8 cellular contexts compared by ENCODE assay signal in genomic region chr6:36442671-36443497, GRCh38. TPM values are rescaled to one million over a fixed set of nuclear protein-coding genes. Genes with fewer than 3 reads are reported as not detected.
A peak's percentile ranks its signal among the peaks of the same experiment; 100 is the strongest.
DNase-seq lines count a peak whose midpoint lies in the region; ATAC-seq, FAIRE-seq and TF ChIP-seq lines count a peak whose summit lies in the region.

Gene KCTD20 (plus strand): TSS chr6:36443000. CDS start chr6:36470098, 27,098 bp downstream.
Gene PXT1 (minus strand): TSS chr6:36442854. CDS start chr6:36426082, 16,772 bp downstream.

- peak; percentile 82 for ATAC-seq in GM18907 (IDR thresholded peaks at IDR 0.05; ENCODE audit: unreplicated experiment)
- ATAC-seq in HG03108 (IDR thresholded peaks at IDR 0.05; ENCODE audit: unreplicated experiment): peak; percentile 72
- peak; percentile 84 for ATAC-seq in activated B cell treated with CpG ODN at 0.5 μM for 24 hours (ENCODE audit: low read depth)

- H3K27me3 ChIP-seq in AG04450 (ENCODE audit: control insufficient read depth, insufficient read depth, low read length) (no peaks in the 10 kb centered on the region), bronchial epithelial cell (ENCODE audit: control insufficient read depth, insufficient read depth, low read length) (no peaks in the 10 kb centered on the region), spleen (replicated peaks in 1 of 7) (no peaks in the 10 kb centered on the region)

- intact Hi-C loops in activated B cell treated with CpG ODN at 0.5 μM for 24 hours (cut with micrococcal nuclease): loop anchor here (1.0 to 5.0 kb wide), 5 partner anchors 20 to 564 kb away; partner anchors contain the start of genes CDKN1A, FGD2 and STK38
- intact Hi-C loops in spleen (cut with DNase I; ENCODE audit: low total_unique reads): no loop called here

- H3K27ac Mint-ChIP-seq in activated B cell treated with CpG ODN at 0.5 μM for 24 hours: peak within 1 kb of the TSS; percentile 96

- no peak for FAIRE-seq in bronchial epithelial cell (lab: Jason Lieb, UNC)

- CTCF ChIA-PET in AG04450 (lab: Charles Lee): no interaction called here
- CTCF ChIA-PET in activated B cell treated with CpG ODN at 0.5 μM for 24 hours (lab: Charles Lee): interaction anchor here (0.8 kb wide), 2 partner anchors 13 to 20 kb away, joined by 3 read pairs; no protein-coding TSS in a partner anchor

- no peaks in the 10 kb centered on the region for H3K36me3 ChIP-seq in bronchial epithelial cell (ENCODE audit: control insufficient read depth, insufficient read depth, low read length)
- no peaks in the 10 kb centered on the region for H3K36me3 ChIP-seq in spleen

- peaks cover 16% of the 10 kb centered on the region for H3K36me3 Mint-ChIP-seq in activated B cell treated with CpG ODN at 0.5 μM for 24 hours (ENCODE audit: low read depth)

- H3K9me3 Mint-ChIP-seq in activated B cell treated with CpG ODN at 0.5 μM for 24 hours: no peaks in the 10 kb centered on the region

- 0 to 1% (median 0%) methylated on average over 42 to 93 of the region's 93 CpGs for WGBS in spleen, 5 donors

- H3K27ac ChIP-seq in AG04450 (ENCODE audit: low read depth, low read length) (peak within 1 kb of the TSS; percentile 89), spleen (peak within 1 kb of the TSS; percentile 88 to 98 (median 98))

- no peaks in the 10 kb centered on the region for H3K27me3 Mint-ChIP-seq in activated B cell treated with CpG ODN at 0.5 μM for 24 hours

- TF ChIP-seq POLR2A in spleen (IDR thresholded peaks at IDR 0.05): peak in 2 of 3 donors; percentile 63 to 83

- H3K9me3 ChIP-seq in AG04450 (ENCODE audit: control insufficient read depth, insufficient read depth, low read length) (no peaks in the 10 kb centered on the region; the same call in 1 of the 2 replicates), spleen (no peaks in the 10 kb centered on the region)

- no peak for TF ChIP-seq CTCF in AG04450 (IDR thresholded peaks at IDR 0.05; ENCODE audit: low read depth, low read length)
- TF ChIP-seq CTCF in activated B cell treated with CpG ODN at 0.5 μM for 24 hours (IDR thresholded peaks at IDR 0.05): no peak
- TF ChIP-seq CTCF in bronchial epithelial cell (IDR thresholded peaks at IDR 0.05; ENCODE audit: insufficient read depth, low read length, severe bottlenecking): no peak
- TF ChIP-seq CTCF in spleen (IDR thresholded peaks at IDR 0.05 in 8 of 11, conservative IDR thresholded peaks at IDR 0.05 in 3 of 11): no peak

- peak within 1 kb of the TSS; percentile 95 for H3K4me3 ChIP-seq in AG04450 (ENCODE audit: low read depth, low read length)
- peak within 1 kb of the TSS; percentile 95 for H3K4me3 ChIP-seq in bronchial epithelial cell (ENCODE audit: low read depth, low read length)
- peak within 1 kb of the TSS; percentile 70 to 96 (median 86) for H3K4me3 ChIP-seq in spleen

- POLR2A ChIA-PET in AG04450 (lab: Yijun Ruan, JAX): interaction anchor here (1.0 kb wide), 1 partner anchor 17 kb away, joined by 3 read pairs; no protein-coding TSS in a partner anchor
- POLR2A ChIA-PET in activated B cell treated with CpG ODN at 0.5 μM for 24 hours (lab: Charles Lee): interaction anchor here (0.6 to 1.6 kb wide), 10 partner anchors 7 to 727 kb away, joined by 3 to 8 read pairs (median 4); partner anchors contain the start of gene SRSF3

- peaks cover 46% of the 10 kb centered on the region for H3K4me1 Mint-ChIP-seq in activated B cell treated with CpG ODN at 0.5 μM for 24 hours

- DNase-seq in AG04450 (ENCODE audit: low read depth, low spot score): peak; percentile 56
- peak; percentile 64 for DNase-seq in NCI-H2196 treated with DMSO at 0.1 percent for 48 hours (lab: John Stamatoyannopoulos, UW; ENCODE audit: unreplicated experiment)
- peak; percentile 85 for DNase-seq in activated B cell treated with CpG ODN at 0.5 μM for 24 hours
- peak; percentile 50 for DNase-seq in bronchial epithelial cell (ENCODE audit: low read depth)
- DNase-seq in iris pigment epithelial cell (ENCODE audit: low read depth): peak; percentile 86
- DNase-seq in spleen: peak; percentile 98

- H3K4me3 Mint-ChIP-seq in activated B cell treated with CpG ODN at 0.5 μM for 24 hours: peak within 1 kb of the TSS; percentile 98

- H3K4me1 ChIP-seq in spleen: peaks cover 35 to 71% (median 48%) of the 10 kb centered on the region in 6 donors

RNA-seq across cellular contexts. Expression of gene KCTD20, which starts in this region (rescaled TPM):
- polyA plus RNA-seq in AG04450 (2011; rRNA removed): 77.1 and 93.3 TPM in 2 replicates
- polyA minus RNA-seq in AG04450 (2011; rRNA and poly(A)+ RNA removed): 68.0 and 87.3 TPM in 2 replicates
- total RNA-seq in activated B cell treated with CpG ODN at 0.5 μM for 24 hours: 45.5 and 48.1 TPM in 2 replicates
- 26.6 and 31.1 TPM in 2 replicates for total RNA-seq in bronchial epithelial cell
- total RNA-seq in spleen: 10 to 100 TPM; 45.5 to 65.9 (median 61.9) TPM
- polyA plus RNA-seq in spleen: 10 to 100 TPM; 12.8 to 26.6 (median 14.5) TPM

RNA-seq across cellular contexts. Expression of gene PXT1, which starts in this region (rescaled TPM):
- polyA plus RNA-seq in AG04450 (2011; rRNA removed) (not detected in 2 replicates), spleen (not detected)
- polyA minus RNA-seq in AG04450 (2011; rRNA and poly(A)+ RNA removed): not detected in 2 replicates
- total RNA-seq in activated B cell treated with CpG ODN at 0.5 μM for 24 hours (0.11 and 0.22 TPM in 2 replicates), bronchial epithelial cell (not detected in 2 replicates), spleen (under 1 TPM in 1 of 7 donors, not detected in 6; 0.49 TPM)

Comparison
In these comparisons a context has a peak if more than half of its experiments do, and no peak if none do; other contexts are left out.
1. Peak in every context shown above with its lines: DNase-seq, ATAC-seq, H3K4me3 ChIP-seq and H3K27ac ChIP-seq.